ENCODE assay signal across 9 cellular contexts in genomic region chr17:57947369-57947768, GRCh38. TPM values are rescaled to one million over a fixed set of nuclear protein-coding genes. Genes with fewer than 3 reads are reported as not detected.
DNase-seq lines count a peak whose midpoint lies in the region; ATAC-seq, FAIRE-seq and TF ChIP-seq lines count a peak whose summit lies in the region.
"Had no signal": no experiment of that assay in that cellular context is flagged by ENCODE, and none has a peak within 500 bp of the region (broad histone marks: within the 10 kb centered on the region; RNA-seq: fewer than 3 reads in every experiment).

No MANE protein-coding gene starts in this region.

- intact Hi-C loops in Panc1 (cut with micrococcal nuclease; ENCODE audit: unreplicated experiment), result loop anchor here (5.0 kb wide), 2 partner anchors 70 to 90 kb away; no protein-coding TSS in a partner anchor
- intact Hi-C loops in endothelial cell of umbilical vein (cut with micrococcal nuclease), result no loop called here

- no peak overlapping the region for H4K12ac ChIP-seq in trophoblast cell (ENCODE audit: low read depth, low read length)

- H3K9me1 ChIP-seq in endothelial cell of umbilical vein (replicated peaks; ENCODE audit: control insufficient read depth, extremely low read depth, insufficient read depth, low read length), result no peaks in the 10 kb centered on the region

- POLR2A ChIA-PET in Panc1 (lab: Charles Lee) (interaction anchor here (0.5 to 1.4 kb wide), 6 partner anchors 33 to 597 kb away, joined by 4 to 11 read pairs (median 5); a partner anchor contains a TSS), endothelial cell of umbilical vein (lab: Charles Lee) (interaction anchor here (0.6 to 1.2 kb wide), 4 partner anchors 8 to 72 kb away, joined by 3 to 12 read pairs (median 5); no protein-coding TSS in a partner anchor)

- H3K4me3 ChIP-seq in Panc1 (ENCODE audit: low read depth in 2 of 2, low read length in 2 of 2) (peak overlapping the region; percentile 26 to 70), endothelial cell of umbilical vein (replicated peaks in 1 of 3; ENCODE audit: insufficient read depth in 1 of 3, low read depth in 1 of 3, low read length in 3 of 3) (peak overlapping the region in 1 of 3 experiments; percentile 36), trophoblast cell (ENCODE audit: low read depth, low read length) (no peak overlapping the region)

- TF ChIP-seq POLR2A in endothelial cell of umbilical vein (IDR thresholded peaks at IDR 0.05; ENCODE audit: low read depth, low read length), result no peak

- no peak overlapping the region for H3K23ac ChIP-seq in trophoblast cell (ENCODE audit: low read length)

- H2BK120ac ChIP-seq in trophoblast cell (ENCODE audit: insufficient read depth, low read length, poor library complexity), result peak overlapping the region; percentile 24

- WGBS in trophoblast cell (ENCODE audit: extremely low coverage, insufficient coverage, insufficient read length), result no CpG with 5 or more reads among the region's 9 CpGs

- no peak overlapping the region for H3K18ac ChIP-seq in trophoblast cell (ENCODE audit: low read length)

- H4K8ac ChIP-seq in trophoblast cell (ENCODE audit: low read depth, low read length), result no peak overlapping the region

- BruUV-seq in Panc1 (replicated peaks; lab: Mats Ljungman, UMichigan) (no TSS peak), endothelial cell of umbilical vein (replicated peaks; lab: Mats Ljungman, UMichigan) (no TSS peak)

- H3K27me3 ChIP-seq in Panc1 (ENCODE audit: control insufficient read depth, insufficient read depth, low read length) (no peaks in the 10 kb centered on the region), endothelial cell of umbilical vein (ENCODE audit: control insufficient read depth in 2 of 2, insufficient read depth in 2 of 2, low read length in 2 of 2) (no peaks in the 10 kb centered on the region), trophoblast cell (ENCODE audit: insufficient read depth, low read length) (no peaks in the 10 kb centered on the region)

- H3K36me3 ChIP-seq in Panc1 (ENCODE audit: control insufficient read depth, insufficient read depth, low read length) (no peaks in the 10 kb centered on the region), endothelial cell of umbilical vein (ENCODE audit: control insufficient read depth in 2 of 2, extremely low read depth in 1 of 2, insufficient read depth in 2 of 2, low read length in 2 of 2) (no peaks in the 10 kb centered on the region), trophoblast cell (ENCODE audit: control insufficient read depth in 1 of 2, insufficient read depth in 2 of 2, low read length in 2 of 2) (no peaks in the 10 kb centered on the region)

- CTCF ChIA-PET in Panc1 (lab: Charles Lee) (interaction anchor here (0.5 to 1.5 kb wide), 6 partner anchors 11 to 665 kb away, joined by 3 to 8 read pairs (median 5); no protein-coding TSS in a partner anchor), endothelial cell of umbilical vein (lab: Charles Lee) (interaction anchor here (0.8 to 2.5 kb wide), 13 partner anchors 8 to 114 kb away, joined by 3 to 12 read pairs (median 4); partner anchors contain the start of gene CUEDC1)

- H4K20me1 ChIP-seq in endothelial cell of umbilical vein (replicated peaks; ENCODE audit: control insufficient read depth, extremely low read depth, insufficient read depth, low read length), result no peaks in the 10 kb centered on the region

- H2AFZ ChIP-seq in endothelial cell of umbilical vein (ENCODE audit: low read depth, low read length), result peak overlapping the region; percentile 0
- no peak overlapping the region for H2AFZ ChIP-seq in trophoblast cell (ENCODE audit: insufficient read depth, low read length, poor library complexity)

- no peak for TF ChIP-seq CTCF in C4-2B (conservative IDR thresholded peaks at IDR 0.05)
- no peak for TF ChIP-seq CTCF in Panc1 (IDR thresholded peaks at IDR 0.05)
- TF ChIP-seq CTCF in endothelial cell of umbilical vein (IDR thresholded peaks at IDR 0.05; ENCODE audit: extremely low read depth in 1 of 2, insufficient read depth in 1 of 2, low read depth in 1 of 2, low read length in 2 of 2), result no peak

- H3K4me2 ChIP-seq in endothelial cell of umbilical vein (ENCODE audit: insufficient read depth, low read length) (peak overlapping the region; percentile 64), trophoblast cell (ENCODE audit: low read length) (no peak overlapping the region)

- in situ Hi-C loops in Panc1 (cut with HindIII; ENCODE audit: low pct_unique_long_range_greater_than_20kb, low sequenced_read_pairs), result no loop called here

- H3K4ac ChIP-seq in trophoblast cell (ENCODE audit: low read depth, low read length), result no peak overlapping the region

- peak overlapping the region; percentile 30 for H2BK12ac ChIP-seq in trophoblast cell (ENCODE audit: low read length)

- peak; percentile 43 for FAIRE-seq in endothelial cell of umbilical vein (lab: Jason Lieb, UNC)

- peak overlapping the region; percentile 16 for H3K9ac ChIP-seq in endothelial cell of umbilical vein (replicated peaks; ENCODE audit: extremely low read depth, insufficient read depth, low read length)
- H3K9ac ChIP-seq in trophoblast cell (ENCODE audit: low read length), result no peak overlapping the region

- dilution Hi-C loops in endothelial cell of umbilical vein (cut with MboI; ENCODE audit: extremely low pct_ligation_motif_present, low sequenced_read_pairs), result no loop called here

- H3K4me1 ChIP-seq in Panc1 (ENCODE audit: control insufficient read depth, insufficient read depth, low read length) (peaks cover 88% of the 10 kb centered on the region), endothelial cell of umbilical vein (ENCODE audit: control insufficient read depth, extremely low read depth, insufficient read depth, low read length) (peaks cover 39% of the 10 kb centered on the region), trophoblast cell (ENCODE audit: control insufficient read depth in 1 of 2, insufficient read depth in 2 of 2, low read length in 2 of 2) (peaks cover 17 to 26% of the 10 kb centered on the region in 2 experiments)

- no peak overlapping the region for H3K14ac ChIP-seq in trophoblast cell (ENCODE audit: low read length)

- peak overlapping the region; percentile 34; the same call in 1 of the 2 replicates for H3K27ac ChIP-seq in C4-2B
- H3K27ac ChIP-seq in Panc1 (ENCODE audit: low read length), result peak overlapping the region; percentile 98
- no peak overlapping the region for H3K27ac ChIP-seq in endothelial cell of umbilical vein (ENCODE audit: insufficient read depth, low read depth, low read length)
- H3K27ac ChIP-seq in trophoblast cell (ENCODE audit: low read depth, low read length), result no peak overlapping the region

- no peak overlapping the region for H4K91ac ChIP-seq in trophoblast cell (ENCODE audit: low read depth, low read length)

- H3K79me1 ChIP-seq in trophoblast cell (ENCODE audit: low read length), result peaks cover 12% of the 10 kb centered on the region

- H3K79me2 ChIP-seq in endothelial cell of umbilical vein (ENCODE audit: control insufficient read depth, insufficient read depth, low read length) (peaks cover 8% of the 10 kb centered on the region), trophoblast cell (ENCODE audit: control insufficient read depth, insufficient read depth, low read length, poor library complexity) (no peaks in the 10 kb centered on the region)

- H3K9me3 ChIP-seq in Panc1 (ENCODE audit: control insufficient read depth, insufficient read depth, low read depth, low read length) (no peaks in the 10 kb centered on the region), endothelial cell of umbilical vein (replicated peaks; ENCODE audit: control insufficient read depth, insufficient read depth, low read length) (no peaks in the 10 kb centered on the region), trophoblast cell (ENCODE audit: insufficient read depth, low read depth, low read length) (peaks cover 1% of the 10 kb centered on the region)

- DNase-seq in Panc1 (ENCODE audit: low read depth, low spot score), result no peak
- DNase-seq in endothelial cell of umbilical vein (ENCODE audit: low read depth, low spot score), result no peak
- no peak for DNase-seq in trophoblast cell
- no peak for DNase-seq in stimulated activated CD4-positive, alpha-beta T cell treated with anti-CD3 and anti-CD28 coated beads, Interleukin-1b, Interleukin-23, amount 100 ng/mL, for 48 hours
- no peak for DNase-seq in iPS-NIHi11 (ENCODE audit: low spot score)
- DNase-seq: cerebellar nuclear complex had no signal

- no peak overlapping the region for H2AK5ac ChIP-seq in trophoblast cell (ENCODE audit: low read length)

- H2BK5ac ChIP-seq in trophoblast cell (ENCODE audit: low read depth, low read length, poor library complexity), result no peak overlapping the region

- no peak for ATAC-seq in Panc1
- ATAC-seq in HG03442 (IDR thresholded peaks at IDR 0.05; ENCODE audit: unreplicated experiment), result no peak
- no peak for ATAC-seq in GM21529 (IDR thresholded peaks at IDR 0.05; ENCODE audit: unreplicated experiment)

RNA-seq across cellular contexts. Expression of gene CUEDC1, which starts 7.8 kb away (rescaled TPM):
- total RNA-seq in Panc1 (2021; ENCODE audit: unreplicated experiment) (103 TPM), endothelial cell of umbilical vein (27.7 and 28.5 TPM in 2 replicates)
- 107 TPM for polyA plus RNA-seq in Panc1 (2012; ENCODE audit: insufficient read length)
- 15.8 and 16.5 TPM in 2 replicates for polyA plus RNA-seq in endothelial cell of umbilical vein
- polyA plus RNA-seq in endothelial cell of umbilical vein (2011; cell fraction: cytosol; rRNA removed), result 17.2 and 18.8 TPM in 2 replicates
- polyA plus RNA-seq in endothelial cell of umbilical vein (2011; cell fraction: nucleus; rRNA removed), result 47.0 and 57.2 TPM in 2 replicates
- polyA plus RNA-seq in endothelial cell of umbilical vein (2012), result 17.5 and 21.4 TPM in 2 replicates
- 13.2 and 16.3 TPM in 2 replicates for polyA minus RNA-seq in endothelial cell of umbilical vein
- 1.1 TPM for polyA minus RNA-seq in endothelial cell of umbilical vein (2011; cell fraction: cytosol; rRNA and poly(A)+ RNA removed)
- 11.7 and 18.9 TPM in 2 replicates for polyA minus RNA-seq in endothelial cell of umbilical vein (2011; cell fraction: nucleus; rRNA and poly(A)+ RNA removed)
- 12.4 and 13.0 TPM in 2 replicates for polyA plus RNA-seq in trophoblast cell (2013)

RNA-seq across cellular contexts. Expression of gene VEZF1, which starts 40.7 kb away (rescaled TPM):
- 73.5 TPM for total RNA-seq in Panc1 (2021; ENCODE audit: unreplicated experiment)
- 50.1 TPM for polyA plus RNA-seq in Panc1 (2012; ENCODE audit: insufficient read length)
- 58.2 and 59.0 TPM in 2 replicates for total RNA-seq in endothelial cell of umbilical vein
- polyA plus RNA-seq in endothelial cell of umbilical vein, result 26.9 and 27.8 TPM in 2 replicates
- polyA plus RNA-seq in endothelial cell of umbilical vein (2011; cell fraction: cytosol; rRNA removed), result 27.0 and 28.4 TPM in 2 replicates
- 31.4 and 38.2 TPM in 2 replicates for polyA plus RNA-seq in endothelial cell of umbilical vein (2011; cell fraction: nucleus; rRNA removed)
- 37.4 and 43.1 TPM in 2 replicates for polyA plus RNA-seq in endothelial cell of umbilical vein (2012)
- polyA minus RNA-seq in endothelial cell of umbilical vein, result 57.0 and 59.8 TPM in 2 replicates
- 31.0 TPM for polyA minus RNA-seq in endothelial cell of umbilical vein (2011; cell fraction: cytosol; rRNA and poly(A)+ RNA removed)
- 30.9 and 35.3 TPM in 2 replicates for polyA minus RNA-seq in endothelial cell of umbilical vein (2011; cell fraction: nucleus; rRNA and poly(A)+ RNA removed)
- 36.2 and 37.1 TPM in 2 replicates for polyA plus RNA-seq in trophoblast cell (2013)

RNA-seq across cellular contexts. Expression of gene SRSF1, which starts 59.7 kb away (rescaled TPM):
- 362 TPM for total RNA-seq in Panc1 (2021; ENCODE audit: unreplicated experiment)
- 307 TPM for polyA plus RNA-seq in Panc1 (2012; ENCODE audit: insufficient read length)
- total RNA-seq in endothelial cell of umbilical vein, result 309 and 316 TPM in 2 replicates
- 133 and 147 TPM in 2 replicates for polyA plus RNA-seq in endothelial cell of umbilical vein
- polyA plus RNA-seq in endothelial cell of umbilical vein (2011; cell fraction: cytosol; rRNA removed), result 128 and 129 TPM in 2 replicates
- 353 and 457 TPM in 2 replicates for polyA plus RNA-seq in endothelial cell of umbilical vein (2011; cell fraction: nucleus; rRNA removed)
- 229 and 250 TPM in 2 replicates for polyA plus RNA-seq in endothelial cell of umbilical vein (2012)
- 482 and 618 TPM in 2 replicates for polyA minus RNA-seq in endothelial cell of umbilical vein
- polyA minus RNA-seq in endothelial cell of umbilical vein (2011; cell fraction: cytosol; rRNA and poly(A)+ RNA removed), result 249 TPM
- 376 and 579 TPM in 2 replicates for polyA minus RNA-seq in endothelial cell of umbilical vein (2011; cell fraction: nucleus; rRNA and poly(A)+ RNA removed)
- 176 and 177 TPM in 2 replicates for polyA plus RNA-seq in trophoblast cell (2013)

Comparison
In these comparisons a context has a peak if more than half of its experiments do, and no peak if none do; other contexts are left out.
1. H3K27ac ChIP-seq: peak in C4-2B (single experiment) and Panc1 (single experiment); none in endothelial cell of umbilical vein (single experiment) and trophoblast cell (single experiment).